In genomic region chr10:71880425-71881306, GRCh38 we compare ENCODE assay signal across 1 cellular context.
TF ChIP-seq lines count a peak whose summit lies in the region.

No MANE protein-coding gene starts in this region.

TF ChIP-seq in HepG2, 621 proteins besides CTCF, POLR2A, EP300 and RAD21 (continued from another document and continues in another):
- TF ChIP-seq, protein P1, sequence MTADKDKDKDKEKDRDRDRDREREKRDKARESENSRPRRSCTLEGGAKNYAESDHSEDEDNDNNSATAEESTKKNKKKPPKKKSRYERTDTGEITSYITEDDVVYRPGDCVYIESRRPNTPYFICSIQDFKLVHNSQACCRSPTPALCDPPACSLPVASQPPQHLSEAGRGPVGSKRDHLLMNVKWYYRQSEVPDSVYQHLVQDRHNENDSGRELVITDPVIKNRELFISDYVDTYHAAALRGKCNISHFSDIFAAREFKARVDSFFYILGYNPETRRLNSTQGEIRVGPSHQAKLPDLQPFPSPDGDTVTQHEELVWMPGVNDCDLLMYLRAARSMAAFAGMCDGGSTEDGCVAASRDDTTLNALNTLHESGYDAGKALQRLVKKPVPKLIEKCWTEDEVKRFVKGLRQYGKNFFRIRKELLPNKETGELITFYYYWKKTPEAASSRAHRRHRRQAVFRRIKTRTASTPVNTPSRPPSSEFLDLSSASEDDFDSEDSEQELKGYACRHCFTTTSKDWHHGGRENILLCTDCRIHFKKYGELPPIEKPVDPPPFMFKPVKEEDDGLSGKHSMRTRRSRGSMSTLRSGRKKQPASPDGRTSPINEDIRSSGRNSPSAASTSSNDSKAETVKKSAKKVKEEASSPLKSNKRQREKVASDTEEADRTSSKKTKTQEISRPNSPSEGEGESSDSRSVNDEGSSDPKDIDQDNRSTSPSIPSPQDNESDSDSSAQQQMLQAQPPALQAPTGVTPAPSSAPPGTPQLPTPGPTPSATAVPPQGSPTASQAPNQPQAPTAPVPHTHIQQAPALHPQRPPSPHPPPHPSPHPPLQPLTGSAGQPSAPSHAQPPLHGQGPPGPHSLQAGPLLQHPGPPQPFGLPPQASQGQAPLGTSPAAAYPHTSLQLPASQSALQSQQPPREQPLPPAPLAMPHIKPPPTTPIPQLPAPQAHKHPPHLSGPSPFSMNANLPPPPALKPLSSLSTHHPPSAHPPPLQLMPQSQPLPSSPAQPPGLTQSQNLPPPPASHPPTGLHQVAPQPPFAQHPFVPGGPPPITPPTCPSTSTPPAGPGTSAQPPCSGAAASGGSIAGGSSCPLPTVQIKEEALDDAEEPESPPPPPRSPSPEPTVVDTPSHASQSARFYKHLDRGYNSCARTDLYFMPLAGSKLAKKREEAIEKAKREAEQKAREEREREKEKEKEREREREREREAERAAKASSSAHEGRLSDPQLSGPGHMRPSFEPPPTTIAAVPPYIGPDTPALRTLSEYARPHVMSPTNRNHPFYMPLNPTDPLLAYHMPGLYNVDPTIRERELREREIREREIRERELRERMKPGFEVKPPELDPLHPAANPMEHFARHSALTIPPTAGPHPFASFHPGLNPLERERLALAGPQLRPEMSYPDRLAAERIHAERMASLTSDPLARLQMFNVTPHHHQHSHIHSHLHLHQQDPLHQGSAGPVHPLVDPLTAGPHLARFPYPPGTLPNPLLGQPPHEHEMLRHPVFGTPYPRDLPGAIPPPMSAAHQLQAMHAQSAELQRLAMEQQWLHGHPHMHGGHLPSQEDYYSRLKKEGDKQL (CRISPR knock-in tag; IDR thresholded peaks at IDR 0.05; ENCODE audit: low read depth), result no peak
- TF ChIP-seq ZNF704 (CRISPR knock-in tag; IDR thresholded peaks at IDR 0.05; ENCODE audit: borderline replicate concordance) (no peak), PHF21A (CRISPR knock-in tag; IDR thresholded peaks at IDR 0.05) (no peak), HDAC6 (IDR thresholded peaks at IDR 0.05; ENCODE audit: low read depth, low read length) (no peak), RXRB (CRISPR knock-in tag; IDR thresholded peaks at IDR 0.05; ENCODE audit: borderline replicate concordance) (0 out of 2 replicates have a peak, but pooled peaks have one; percentile 24), ZKSCAN5 (CRISPR knock-in tag; IDR thresholded peaks at IDR 0.05) (no peak), TEAD3 (CRISPR knock-in tag; optimal IDR thresholded peaks at IDR 0.05; ENCODE audit: borderline replicate concordance) (peak; percentile 56), ZSCAN21 (CRISPR knock-in tag; IDR thresholded peaks at IDR 0.05; ENCODE audit: borderline replicate concordance) (no peak), ZFP91 (CRISPR knock-in tag; IDR thresholded peaks at IDR 0.05; ENCODE audit: borderline replicate concordance) (no peak), ATF4 (CRISPR knock-in tag; IDR thresholded peaks at IDR 0.05) (0 out of 4 replicates have a peak, but pooled peaks of 1 of the 2 experiments have one; percentile 47), TCF7L2 (IDR thresholded peaks at IDR 0.05; ENCODE audit: low read depth, low read length) (no peak), FOSL1 (CRISPR knock-in tag; IDR thresholded peaks at IDR 0.05; ENCODE audit: borderline replicate concordance) (no peak), ARID2 (CRISPR knock-in tag; IDR thresholded peaks at IDR 0.05; ENCODE audit: borderline replicate concordance) (no peak), REPIN1 (CRISPR knock-in tag; IDR thresholded peaks at IDR 0.05; ENCODE audit: borderline replicate concordance, low read depth) (no peak), RFX5 (IDR thresholded peaks at IDR 0.05; ENCODE audit: low read depth, low read length) (no peak), NR2C2 (CRISPR knock-in tag; IDR thresholded peaks at IDR 0.05; ENCODE audit: borderline replicate concordance) (no peak), HMG20B (CRISPR knock-in tag; conservative IDR thresholded peaks at IDR 0.05) (no peak), ZNF703 (CRISPR knock-in tag; IDR thresholded peaks at IDR 0.05; ENCODE audit: borderline replicate concordance) (no peak), MAX (IDR thresholded peaks at IDR 0.05) (peak; percentile 56), SOX6 (IDR thresholded peaks at IDR 0.05) (no peak), SOX6 (CRISPR knock-in tag; IDR thresholded peaks at IDR 0.05) (peak; percentile 32; the same call in 1 of the 2 replicates), ZNF558 (CRISPR knock-in tag; IDR thresholded peaks at IDR 0.05; ENCODE audit: borderline replicate concordance) (no peak), ZNF687 (CRISPR knock-in tag; IDR thresholded peaks at IDR 0.05) (peak; percentile 55), ZNF670 (CRISPR knock-in tag; IDR thresholded peaks at IDR 0.05; ENCODE audit: borderline replicate concordance) (no peak), CHD4 (IDR thresholded peaks at IDR 0.05; ENCODE audit: borderline replicate concordance, low read length) (no peak), ETV6 (CRISPR knock-in tag; conservative IDR thresholded peaks at IDR 0.05) (no peak), CENPX (CRISPR knock-in tag; IDR thresholded peaks at IDR 0.05) (no peak), ZNF12 (CRISPR knock-in tag; IDR thresholded peaks at IDR 0.05) (peak; percentile 53; the same call in 1 of the 2 replicates), ZNF296 (CRISPR knock-in tag; conservative IDR thresholded peaks at IDR 0.05) (no peak), DMAP1 (CRISPR knock-in tag; IDR thresholded peaks at IDR 0.05) (no peak)
- TF ChIP-seq, protein P2, sequence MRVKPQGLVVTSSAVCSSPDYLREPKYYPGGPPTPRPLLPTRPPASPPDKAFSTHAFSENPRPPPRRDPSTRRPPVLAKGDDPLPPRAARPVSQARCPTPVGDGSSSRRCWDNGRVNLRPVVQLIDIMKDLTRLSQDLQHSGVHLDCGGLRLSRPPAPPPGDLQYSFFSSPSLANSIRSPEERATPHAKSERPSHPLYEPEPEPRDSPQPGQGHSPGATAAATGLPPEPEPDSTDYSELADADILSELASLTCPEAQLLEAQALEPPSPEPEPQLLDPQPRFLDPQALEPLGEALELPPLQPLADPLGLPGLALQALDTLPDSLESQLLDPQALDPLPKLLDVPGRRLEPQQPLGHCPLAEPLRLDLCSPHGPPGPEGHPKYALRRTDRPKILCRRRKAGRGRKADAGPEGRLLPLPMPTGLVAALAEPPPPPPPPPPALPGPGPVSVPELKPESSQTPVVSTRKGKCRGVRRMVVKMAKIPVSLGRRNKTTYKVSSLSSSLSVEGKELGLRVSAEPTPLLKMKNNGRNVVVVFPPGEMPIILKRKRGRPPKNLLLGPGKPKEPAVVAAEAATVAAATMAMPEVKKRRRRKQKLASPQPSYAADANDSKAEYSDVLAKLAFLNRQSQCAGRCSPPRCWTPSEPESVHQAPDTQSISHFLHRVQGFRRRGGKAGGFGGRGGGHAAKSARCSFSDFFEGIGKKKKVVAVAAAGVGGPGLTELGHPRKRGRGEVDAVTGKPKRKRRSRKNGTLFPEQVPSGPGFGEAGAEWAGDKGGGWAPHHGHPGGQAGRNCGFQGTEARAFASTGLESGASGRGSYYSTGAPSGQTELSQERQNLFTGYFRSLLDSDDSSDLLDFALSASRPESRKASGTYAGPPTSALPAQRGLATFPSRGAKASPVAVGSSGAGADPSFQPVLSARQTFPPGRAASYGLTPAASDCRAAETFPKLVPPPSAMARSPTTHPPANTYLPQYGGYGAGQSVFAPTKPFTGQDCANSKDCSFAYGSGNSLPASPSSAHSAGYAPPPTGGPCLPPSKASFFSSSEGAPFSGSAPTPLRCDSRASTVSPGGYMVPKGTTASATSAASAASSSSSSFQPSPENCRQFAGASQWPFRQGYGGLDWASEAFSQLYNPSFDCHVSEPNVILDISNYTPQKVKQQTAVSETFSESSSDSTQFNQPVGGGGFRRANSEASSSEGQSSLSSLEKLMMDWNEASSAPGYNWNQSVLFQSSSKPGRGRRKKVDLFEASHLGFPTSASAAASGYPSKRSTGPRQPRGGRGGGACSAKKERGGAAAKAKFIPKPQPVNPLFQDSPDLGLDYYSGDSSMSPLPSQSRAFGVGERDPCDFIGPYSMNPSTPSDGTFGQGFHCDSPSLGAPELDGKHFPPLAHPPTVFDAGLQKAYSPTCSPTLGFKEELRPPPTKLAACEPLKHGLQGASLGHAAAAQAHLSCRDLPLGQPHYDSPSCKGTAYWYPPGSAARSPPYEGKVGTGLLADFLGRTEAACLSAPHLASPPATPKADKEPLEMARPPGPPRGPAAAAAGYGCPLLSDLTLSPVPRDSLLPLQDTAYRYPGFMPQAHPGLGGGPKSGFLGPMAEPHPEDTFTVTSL (CRISPR knock-in tag; IDR thresholded peaks at IDR 0.05; ENCODE audit: borderline replicate concordance), result no peak
- TF ChIP-seq, protein P3, sequence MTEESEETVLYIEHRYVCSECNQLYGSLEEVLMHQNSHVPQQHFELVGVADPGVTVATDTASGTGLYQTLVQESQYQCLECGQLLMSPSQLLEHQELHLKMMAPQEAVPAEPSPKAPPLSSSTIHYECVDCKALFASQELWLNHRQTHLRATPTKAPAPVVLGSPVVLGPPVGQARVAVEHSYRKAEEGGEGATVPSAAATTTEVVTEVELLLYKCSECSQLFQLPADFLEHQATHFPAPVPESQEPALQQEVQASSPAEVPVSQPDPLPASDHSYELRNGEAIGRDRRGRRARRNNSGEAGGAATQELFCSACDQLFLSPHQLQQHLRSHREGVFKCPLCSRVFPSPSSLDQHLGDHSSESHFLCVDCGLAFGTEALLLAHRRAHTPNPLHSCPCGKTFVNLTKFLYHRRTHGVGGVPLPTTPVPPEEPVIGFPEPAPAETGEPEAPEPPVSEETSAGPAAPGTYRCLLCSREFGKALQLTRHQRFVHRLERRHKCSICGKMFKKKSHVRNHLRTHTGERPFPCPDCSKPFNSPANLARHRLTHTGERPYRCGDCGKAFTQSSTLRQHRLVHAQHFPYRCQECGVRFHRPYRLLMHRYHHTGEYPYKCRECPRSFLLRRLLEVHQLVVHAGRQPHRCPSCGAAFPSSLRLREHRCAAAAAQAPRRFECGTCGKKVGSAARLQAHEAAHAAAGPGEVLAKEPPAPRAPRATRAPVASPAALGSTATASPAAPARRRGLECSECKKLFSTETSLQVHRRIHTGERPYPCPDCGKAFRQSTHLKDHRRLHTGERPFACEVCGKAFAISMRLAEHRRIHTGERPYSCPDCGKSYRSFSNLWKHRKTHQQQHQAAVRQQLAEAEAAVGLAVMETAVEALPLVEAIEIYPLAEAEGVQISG (CRISPR knock-in tag; IDR thresholded peaks at IDR 0.05), result peak; percentile 47; the same call in 1 of the 2 replicates
- TF ChIP-seq, protein P4, sequence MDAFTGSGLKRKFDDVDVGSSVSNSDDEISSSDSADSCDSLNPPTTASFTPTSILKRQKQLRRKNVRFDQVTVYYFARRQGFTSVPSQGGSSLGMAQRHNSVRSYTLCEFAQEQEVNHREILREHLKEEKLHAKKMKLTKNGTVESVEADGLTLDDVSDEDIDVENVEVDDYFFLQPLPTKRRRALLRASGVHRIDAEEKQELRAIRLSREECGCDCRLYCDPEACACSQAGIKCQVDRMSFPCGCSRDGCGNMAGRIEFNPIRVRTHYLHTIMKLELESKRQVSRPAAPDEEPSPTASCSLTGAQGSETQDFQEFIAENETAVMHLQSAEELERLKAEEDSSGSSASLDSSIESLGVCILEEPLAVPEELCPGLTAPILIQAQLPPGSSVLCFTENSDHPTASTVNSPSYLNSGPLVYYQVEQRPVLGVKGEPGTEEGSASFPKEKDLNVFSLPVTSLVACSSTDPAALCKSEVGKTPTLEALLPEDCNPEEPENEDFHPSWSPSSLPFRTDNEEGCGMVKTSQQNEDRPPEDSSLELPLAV (CRISPR knock-in tag; conservative IDR thresholded peaks at IDR 0.05; ENCODE audit: low read depth), result no peak
